Comparison of ENCODE assay signal across 25 cellular contexts in the genomic region with DNA sequence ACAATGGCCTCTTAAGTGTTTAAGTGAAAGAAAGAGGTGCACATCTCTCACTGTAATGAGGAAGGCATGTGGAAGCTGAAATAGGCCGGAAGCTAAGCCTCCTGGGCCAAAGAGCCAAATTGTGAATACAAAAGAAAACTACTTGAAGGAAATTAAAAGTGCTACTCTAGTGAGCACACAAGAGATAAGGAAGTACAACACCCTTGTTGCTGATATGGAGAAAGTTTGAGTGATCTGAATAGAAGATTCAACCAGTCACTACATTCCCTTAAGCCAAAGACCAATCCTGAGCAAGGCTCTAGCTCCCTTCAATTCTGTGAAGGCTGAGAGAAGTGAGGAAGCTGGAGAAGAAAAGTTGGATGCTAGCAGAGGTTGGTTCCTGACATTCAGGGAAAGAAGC. TPM values are rescaled to one million over a fixed set of nuclear protein-coding genes. Genes with fewer than 3 reads are reported as not detected.
"Had no signal": no experiment of that assay in that cellular context is flagged by ENCODE, and none has a peak within 500 bp of the region (broad histone marks: within the 10 kb centered on the region; RNA-seq: fewer than 3 reads in every experiment).

No MANE protein-coding gene starts in this region.

- H3K27ac ChIP-seq: cardiac muscle cell, hepatocyte, vagina had no signal

- H3K4me2 ChIP-seq: hepatocyte, smooth muscle cell had no signal

- H3K79me2 ChIP-seq: hepatocyte had no signal

- H2AFZ ChIP-seq: hepatocyte had no signal

- H3K36me3 ChIP-seq: cardiac muscle cell, vagina had no signal

- H3K9me3 ChIP-seq: vagina had no signal

- H3K4me1 ChIP-seq: vagina had no signal

- ATAC-seq: activated T-cell treated with anti-CD3 and anti-CD28 coated beads, Interleukin-2, amount 50 U/mL, for 4 hours; sciatic nerve; stimulated activated memory B cell treated with anti-CD40 and anti-IgM and Interleukin-4, amounts not matched to agents 10 μg/mL and 1 μg/mL and 100 μg/mL, for 72 hours; T-helper 17 cell had no signal

- DNase-seq: activated B cell treated with CpG ODN at 0.5 μM for 24 hours; activated CD4-positive, alpha-beta T cell treated with anti-CD3 and anti-CD28 coated beads for 4 hours; activated CD4-positive, alpha-beta T cell treated with anti-CD3 and anti-CD28 coated beads, Interleukin-2, amount 50 U/mL, for 48 hours; activated CD8-positive, alpha-beta memory T cell treated with anti-CD3 and anti-CD28 coated beads, Interleukin-2, amount 50 U/mL, for 48 hours; activated naive CD4-positive, alpha-beta T cell treated with Interleukin-2 at 50 U/mL for 16 hours; activated naive CD8-positive, alpha-beta T cell treated with anti-CD3 and anti-CD28 coated beads for 36 hours; activated T-cell treated with anti-CD3 and anti-CD28 coated beads, Interleukin-2, amount 50 U/mL, for 4 hours; amniotic stem cell; glutamatergic neuron; immature natural killer cell; nephron progenitor cell; nucleus accumbens; stimulated activated CD4-positive, alpha-beta T cell treated with anti-CD3 and anti-CD28 coated beads, Interleukin-15, amount 100 ng/mL, for 24 hours; T-helper 17 cell had no signal

- FAIRE-seq: endometrium, frontal cortex had no signal

- H3K27me3 ChIP-seq: cardiac muscle cell, hepatocyte, vagina had no signal

- H3K4me3 ChIP-seq: cardiac muscle cell, hepatocyte, smooth muscle cell, vagina had no signal

RNA-seq across cellular contexts. Expression of a gene that starts 8.2 kb away (rescaled TPM):
- total RNA-seq: activated B cell treated with CpG ODN at 0.5 μM for 24 hours; activated CD8-positive, alpha-beta memory T cell treated with anti-CD3 and anti-CD28 coated beads for 36 hours; activated naive CD8-positive, alpha-beta T cell treated with anti-CD3 and anti-CD28 coated beads for 36 hours; activated T-helper 2 cell treated with anti-CD3 and anti-CD28 coated beads, Interferon-gamma antibody, Interleukin-2, Interleukin-4, amounts not matched to agents 10 μg/mL and 5 μg/mL and 100 μg/mL, durations not matched to agents 14 hours and 24 hours and 36 hours; mononuclear cell; T-helper 17 cell had no signal
- polyA plus RNA-seq: immature natural killer cell had no signal
